In the genomic region with DNA sequence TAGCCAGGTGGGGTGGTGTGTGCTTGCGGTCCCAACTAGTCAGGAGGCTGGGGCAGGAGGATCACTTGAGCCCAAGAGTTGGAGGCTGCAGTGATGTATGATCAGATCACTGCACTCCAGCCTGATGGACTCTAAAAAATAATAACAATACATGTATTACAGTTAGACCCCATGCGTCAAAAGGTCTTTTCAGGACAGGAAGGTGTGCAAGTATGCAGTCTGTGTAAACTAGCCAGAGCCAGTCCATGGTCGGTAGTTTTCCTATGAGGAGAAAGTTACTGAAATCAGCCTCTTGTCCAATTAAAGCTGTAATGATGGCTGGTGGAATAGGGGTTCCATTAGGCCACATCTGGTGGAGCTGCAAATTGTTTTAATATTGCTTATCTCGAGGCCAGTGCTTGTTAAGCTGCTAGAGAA, we compare ENCODE assay signal across 10 cellular contexts. TPM values are rescaled to one million over a fixed set of nuclear protein-coding genes. Genes with fewer than 3 reads are reported as not detected.
DNase-seq lines count a peak whose midpoint lies in the region; ATAC-seq lines count a peak whose summit lies in the region.
"Had no signal": no experiment of that assay in that cellular context is flagged by ENCODE, and none has a peak within 500 bp of the region (broad histone marks: within the 10 kb centered on the region; RNA-seq: fewer than 3 reads in every experiment).

No MANE protein-coding gene starts in this region.

- no peak overlapping the region for H2BK5ac ChIP-seq in mesenchymal stem cell (ENCODE audit: low read depth, low read length, poor library complexity, severe bottlenecking)

- no peaks in the 10 kb centered on the region for H3K27me3 Mint-ChIP-seq in T-helper 2 cell treated with Interferon-gamma antibody and Interleukin-4, amounts not matched to agents 5 μg/mL and 100 μg/mL, for 36 hours (ENCODE audit: low read depth)
- H3K27me3 Mint-ChIP-seq in activated T-helper 17 cell treated with anti-CD3 and anti-CD28 coated beads, Interleukin-2, amount 50 U/mL, for 72 hours = no peaks in the 10 kb centered on the region

- no peak overlapping the region for H3K23ac ChIP-seq in mesenchymal stem cell (ENCODE audit: low read length in 2 of 2)

- H3K27ac ChIP-seq in mesenchymal stem cell (ENCODE audit: low read length, poor library complexity, severe bottlenecking) = no peak overlapping the region
- H3K27ac ChIP-seq in subcutaneous abdominal adipose tissue (ENCODE audit: low read depth, low read length) = peak overlapping the region; percentile 95

- no peak for ATAC-seq in activated T-helper 17 cell treated with anti-CD3 and anti-CD28 coated beads, Interleukin-2, amount 50 U/mL, for 72 hours (replicated peaks)
- no peak for ATAC-seq in HG02642 (IDR thresholded peaks at IDR 0.05; ENCODE audit: poor library complexity, unreplicated experiment)

- peaks cover 9% of the 10 kb centered on the region for H3K36me3 Mint-ChIP-seq in T-helper 2 cell treated with Interferon-gamma antibody and Interleukin-4, amounts not matched to agents 5 μg/mL and 100 μg/mL, for 36 hours (ENCODE audit: low read depth)
- peaks cover 12% of the 10 kb centered on the region for H3K36me3 Mint-ChIP-seq in activated T-helper 17 cell treated with anti-CD3 and anti-CD28 coated beads, Interleukin-2, amount 50 U/mL, for 72 hours (ENCODE audit: low read depth)

- peaks cover 32% of the 10 kb centered on the region for H3K4me1 Mint-ChIP-seq in T-helper 2 cell treated with Interferon-gamma antibody and Interleukin-4, amounts not matched to agents 5 μg/mL and 100 μg/mL, for 36 hours (ENCODE audit: low read depth)
- peaks cover 24% of the 10 kb centered on the region for H3K4me1 Mint-ChIP-seq in activated T-helper 17 cell treated with anti-CD3 and anti-CD28 coated beads, Interleukin-2, amount 50 U/mL, for 72 hours

- no peak overlapping the region for H2AK5ac ChIP-seq in mesenchymal stem cell (ENCODE audit: low read length, severe bottlenecking)

- H3K4me2 ChIP-seq in mesenchymal stem cell (ENCODE audit: low read length, poor library complexity, severe bottlenecking) = no peak overlapping the region

- peaks cover 0 to 3% of the 10 kb centered on the region in 2 experiments for H3K36me3 ChIP-seq in mesenchymal stem cell (ENCODE audit: control insufficient read depth in 1 of 2, insufficient read depth in 2 of 2, low read depth in 1 of 2, low read length in 2 of 2)
- H3K36me3 ChIP-seq in subcutaneous abdominal adipose tissue (ENCODE audit: control insufficient read depth in 5 of 5, insufficient read depth in 5 of 5, low read length in 5 of 5) = peaks cover 0 to 2% (median 0%) of the 10 kb centered on the region in 5 donors

- H2BK12ac ChIP-seq in mesenchymal stem cell (ENCODE audit: low read length in 2 of 2) = peak overlapping the region; percentile 24 to 28

- H2BK120ac ChIP-seq in mesenchymal stem cell (ENCODE audit: low read depth, low read length) = no peak overlapping the region

- no peak overlapping the region for H3K27ac Mint-ChIP-seq in T-helper 2 cell treated with Interferon-gamma antibody and Interleukin-4, amounts not matched to agents 5 μg/mL and 100 μg/mL, for 36 hours
- H3K27ac Mint-ChIP-seq in activated T-helper 17 cell treated with anti-CD3 and anti-CD28 coated beads, Interleukin-2, amount 50 U/mL, for 72 hours = peak overlapping the region; percentile 86

- H2BK15ac ChIP-seq in mesenchymal stem cell (ENCODE audit: low read depth, poor library complexity, severe bottlenecking) = no peak overlapping the region

- H3K27me3 ChIP-seq in mesenchymal stem cell (ENCODE audit: control insufficient read depth in 1 of 2, insufficient read depth in 1 of 2, low read length in 2 of 2) = no peaks in the 10 kb centered on the region
- no peaks in the 10 kb centered on the region for H3K27me3 ChIP-seq in subcutaneous abdominal adipose tissue (ENCODE audit: control insufficient read depth in 5 of 5, insufficient read depth in 4 of 5, low read length in 5 of 5)

- H3K14ac ChIP-seq in mesenchymal stem cell (ENCODE audit: low read length in 2 of 2) = no peak overlapping the region

- H3K9me3 ChIP-seq in mesenchymal stem cell (ENCODE audit: control insufficient read depth, low read length) (no peaks in the 10 kb centered on the region), subcutaneous abdominal adipose tissue (ENCODE audit: control insufficient read depth in 5 of 5, low read length in 5 of 5) (no peaks in the 10 kb centered on the region)

- peaks cover 5% of the 10 kb centered on the region for H3K9me3 Mint-ChIP-seq in T-helper 2 cell treated with Interferon-gamma antibody and Interleukin-4, amounts not matched to agents 5 μg/mL and 100 μg/mL, for 36 hours
- peaks cover 5% of the 10 kb centered on the region for H3K9me3 Mint-ChIP-seq in activated T-helper 17 cell treated with anti-CD3 and anti-CD28 coated beads, Interleukin-2, amount 50 U/mL, for 72 hours

- H3K18ac ChIP-seq in mesenchymal stem cell (ENCODE audit: low read depth in 1 of 2, low read length in 2 of 2) = peak overlapping the region in 1 of 2 experiments; percentile 46

- 78% methylated on average over 4 of the region's 4 CpGs for whole genome bisulfite sequencing in mesenchymal stem cell

- peak overlapping the region; percentile 63 for H3K4me3 Mint-ChIP-seq in T-helper 2 cell treated with Interferon-gamma antibody and Interleukin-4, amounts not matched to agents 5 μg/mL and 100 μg/mL, for 36 hours
- peak overlapping the region; percentile 81 for H3K4me3 Mint-ChIP-seq in activated T-helper 17 cell treated with anti-CD3 and anti-CD28 coated beads, Interleukin-2, amount 50 U/mL, for 72 hours

- no peak overlapping the region for H4K91ac ChIP-seq in mesenchymal stem cell (ENCODE audit: low read length)

- DNase-seq in T-helper 2 cell treated with Interferon-gamma antibody and Interleukin-4, amounts not matched to agents 5 μg/mL and 100 μg/mL, for 36 hours (ENCODE audit: low spot score) = no peak
- DNase-seq in T-helper 2 cell (no peak), mesenchymal stem cell (no peak), NCI-H2081 treated with DMSO at 0.1 percent for 48 hours (lab: John Stamatoyannopoulos, UW) (no peak), AG20443 (ENCODE audit: low spot score) (no peak)
- DNase-seq: activated CD4-positive, CD25-positive, alpha-beta regulatory T cell; NCI-H2029 had no signal

- H3K4me3 ChIP-seq in mesenchymal stem cell (ENCODE audit: insufficient read depth in 1 of 2, low read depth in 1 of 2, low read length in 2 of 2) = no peak overlapping the region
- no peak overlapping the region for H3K4me3 ChIP-seq in subcutaneous abdominal adipose tissue (ENCODE audit: low read depth in 1 of 5, low read length in 5 of 5)

- H2AFZ ChIP-seq in mesenchymal stem cell (ENCODE audit: low read depth, low read length) = no peak overlapping the region

- H3K4me1 ChIP-seq in mesenchymal stem cell (ENCODE audit: control insufficient read depth, insufficient read depth, low read depth, low read length) (peaks cover 8% of the 10 kb centered on the region), subcutaneous abdominal adipose tissue (ENCODE audit: control insufficient read depth in 5 of 5, insufficient read depth in 5 of 5, low read length in 5 of 5) (peaks cover 12 to 63% (median 53%) of the 10 kb centered on the region in 5 donors)

- H3K9ac ChIP-seq in mesenchymal stem cell (ENCODE audit: low read length) (no peak overlapping the region), subcutaneous abdominal adipose tissue (ENCODE audit: low read length in 5 of 5) (peak overlapping the region in 2 of 5 donors; percentile 10 to 30)

- H3K4ac ChIP-seq in mesenchymal stem cell (ENCODE audit: low read depth in 1 of 2, low read length in 2 of 2) = no peak overlapping the region

- no peak overlapping the region for H4K8ac ChIP-seq in mesenchymal stem cell (ENCODE audit: low read length)

- H3K79me1 ChIP-seq in mesenchymal stem cell (replicated peaks; ENCODE audit: low read length, poor library complexity, severe bottlenecking) = no peaks in the 10 kb centered on the region

RNA-seq across cellular contexts. Expression of gene STOM, which starts 1.5 kb away (rescaled TPM):
- total RNA-seq in activated T-helper 17 cell treated with anti-CD3 and anti-CD28 coated beads, Interleukin-2, amount 50 U/mL, for 72 hours = 10 to 100 TPM; 50.8 to 69.4 TPM
- 298 TPM for polyA plus RNA-seq in mesenchymal stem cell (2013, experiment 1 of 2)
- polyA plus RNA-seq in mesenchymal stem cell (2013, experiment 2 of 2) = 315 TPM
